ENCODE assay signal across 9 cellular contexts in genomic region chr22:16601437-16602223, GRCh38. TPM values are rescaled to one million over a fixed set of nuclear protein-coding genes. Genes with fewer than 3 reads are reported as not detected.
DNase-seq lines count a peak whose midpoint lies in the region; ATAC-seq and TF ChIP-seq lines count a peak whose summit lies in the region.
"Had no signal": no experiment of that assay in that cellular context is flagged by ENCODE, and none has a peak within 500 bp of the region (broad histone marks: within the 10 kb centered on the region; RNA-seq: fewer than 3 reads in every experiment).

No MANE protein-coding gene starts in this region.

- H3K9me3 ChIP-seq in ascending aorta (no peaks in the 10 kb centered on the region), thoracic aorta (no peaks in the 10 kb centered on the region)

- peak overlapping the region; percentile 90 to 94 for H3K27ac ChIP-seq in ascending aorta
- peak overlapping the region; percentile 67 to 68 for H3K27ac ChIP-seq in thoracic aorta

- peak; percentile 16 for DNase-seq in activated CD4-positive, alpha-beta T cell treated with anti-CD3 and anti-CD28 coated beads for 36 hours
- no peak for DNase-seq in activated CD4-positive, alpha-beta T cell treated with anti-CD3 and anti-CD28 coated beads, Interleukin-2, amount 10 ng/mL, durations not matched to agents 7 days and 5 days
- DNase-seq in ascending aorta (ENCODE audit: low spot score in 2 of 2) (no peak), left kidney (ENCODE audit: low read depth, low spot score) (peak; percentile 53), thoracic aorta (ENCODE audit: low spot score) (no peak), DMS153 treated with DMSO at 0.1 percent for 48 hours (lab: John Stamatoyannopoulos, UW; ENCODE audit: unreplicated experiment) (no peak), T-helper 9 cell (no peak)
- DNase-seq: NCI-H1436 treated with DMSO at 0.1 percent for 48 hours had no signal

- H3K9me3 Mint-ChIP-seq in activated CD4-positive, alpha-beta T cell treated with anti-CD3 and anti-CD28 coated beads for 36 hours (ENCODE audit: low read depth), result no peaks in the 10 kb centered on the region
- no peaks in the 10 kb centered on the region for H3K9me3 Mint-ChIP-seq in activated CD4-positive, alpha-beta T cell treated with anti-CD3 and anti-CD28 coated beads, Interleukin-2, amount 10 ng/mL, durations not matched to agents 7 days and 5 days

- H3K4me1 ChIP-seq in ascending aorta (no peaks in the 10 kb centered on the region), thoracic aorta (ENCODE audit: control insufficient read depth in 1 of 2, low read depth in 2 of 2) (no peaks in the 10 kb centered on the region)

- CTCF ChIA-PET in activated CD4-positive, alpha-beta T cell treated with anti-CD3 and anti-CD28 coated beads for 36 hours (lab: Charles Lee), result no interaction called here
- CTCF ChIA-PET in activated CD4-positive, alpha-beta T cell treated with anti-CD3 and anti-CD28 coated beads, Interleukin-2, amount 10 ng/mL, durations not matched to agents 7 days and 5 days (lab: Charles Lee), result no interaction called here

- peaks cover 1% of the 10 kb centered on the region for H3K36me3 Mint-ChIP-seq in activated CD4-positive, alpha-beta T cell treated with anti-CD3 and anti-CD28 coated beads for 36 hours (ENCODE audit: low read depth)
- no peaks in the 10 kb centered on the region for H3K36me3 Mint-ChIP-seq in activated CD4-positive, alpha-beta T cell treated with anti-CD3 and anti-CD28 coated beads, Interleukin-2, amount 10 ng/mL, durations not matched to agents 7 days and 5 days (ENCODE audit: low read depth)

- peak; percentile 16 for ATAC-seq in activated CD4-positive, alpha-beta T cell treated with anti-CD3 and anti-CD28 coated beads for 36 hours
- ATAC-seq in thoracic aorta (ENCODE audit: insufficient number of reproducible peaks, low FRiP score, low read depth), result no peak
- ATAC-seq in HG03025 (IDR thresholded peaks at IDR 0.05; ENCODE audit: low FRiP score, unreplicated experiment), result no peak

- peaks cover 25% of the 10 kb centered on the region for H3K27me3 Mint-ChIP-seq in activated CD4-positive, alpha-beta T cell treated with anti-CD3 and anti-CD28 coated beads for 36 hours
- H3K27me3 Mint-ChIP-seq in activated CD4-positive, alpha-beta T cell treated with anti-CD3 and anti-CD28 coated beads, Interleukin-2, amount 10 ng/mL, durations not matched to agents 7 days and 5 days, result peaks cover 37% of the 10 kb centered on the region

- TF ChIP-seq CTCF in ascending aorta (IDR thresholded peaks at IDR 0.05) (no peak), thoracic aorta (IDR thresholded peaks at IDR 0.05) (no peak)

- H3K4me3 ChIP-seq in ascending aorta (peak overlapping the region; percentile 60 to 78), thoracic aorta (peak overlapping the region; percentile 68)

- H3K4me1 Mint-ChIP-seq in activated CD4-positive, alpha-beta T cell treated with anti-CD3 and anti-CD28 coated beads for 36 hours, result peaks cover 10% of the 10 kb centered on the region
- H3K4me1 Mint-ChIP-seq in activated CD4-positive, alpha-beta T cell treated with anti-CD3 and anti-CD28 coated beads, Interleukin-2, amount 10 ng/mL, durations not matched to agents 7 days and 5 days, result peaks cover 5% of the 10 kb centered on the region

- intact Hi-C loops in activated CD4-positive, alpha-beta T cell treated with anti-CD3 and anti-CD28 coated beads for 36 hours (cut with DNase I, micrococcal nuclease), result no loop called here
- intact Hi-C loops in ascending aorta (cut with DNase I), result no loop called here

- no peak overlapping the region for H3K27ac Mint-ChIP-seq in activated CD4-positive, alpha-beta T cell treated with anti-CD3 and anti-CD28 coated beads for 36 hours
- no peak overlapping the region for H3K27ac Mint-ChIP-seq in activated CD4-positive, alpha-beta T cell treated with anti-CD3 and anti-CD28 coated beads, Interleukin-2, amount 10 ng/mL, durations not matched to agents 7 days and 5 days

- POLR2A ChIA-PET in activated CD4-positive, alpha-beta T cell treated with anti-CD3 and anti-CD28 coated beads for 36 hours (lab: Charles Lee), result no interaction called here
- POLR2A ChIA-PET in activated CD4-positive, alpha-beta T cell treated with anti-CD3 and anti-CD28 coated beads, Interleukin-2, amount 10 ng/mL, durations not matched to agents 7 days and 5 days (lab: Charles Lee), result no interaction called here

- H3K36me3 ChIP-seq in ascending aorta (no peaks in the 10 kb centered on the region), thoracic aorta (no peaks in the 10 kb centered on the region)

- H3K4me3 Mint-ChIP-seq in activated CD4-positive, alpha-beta T cell treated with anti-CD3 and anti-CD28 coated beads for 36 hours, result no peak overlapping the region
- H3K4me3 Mint-ChIP-seq in activated CD4-positive, alpha-beta T cell treated with anti-CD3 and anti-CD28 coated beads, Interleukin-2, amount 10 ng/mL, durations not matched to agents 7 days and 5 days, result no peak overlapping the region

- H3K27me3 ChIP-seq in ascending aorta (no peaks in the 10 kb centered on the region), thoracic aorta (replicated peaks; ENCODE audit: insufficient read depth) (no peaks in the 10 kb centered on the region)

RNA-seq across cellular contexts. Expression of gene CCT8L2, which starts 9.0 kb away (rescaled TPM):
- not detected for total RNA-seq in activated CD4-positive, alpha-beta T cell treated with anti-CD3 and anti-CD28 coated beads for 36 hours
- total RNA-seq in activated CD4-positive, alpha-beta T cell treated with anti-CD3 and anti-CD28 coated beads, Interleukin-2, amount 10 ng/mL, durations not matched to agents 7 days and 5 days, result not detected
- not detected for total RNA-seq in ascending aorta
- not detected for total RNA-seq in thoracic aorta

Comparison
In these comparisons a context has a peak if more than half of its experiments do, and no peak if none do; other contexts are left out.
1. DNase-seq: peak in activated CD4-positive, alpha-beta T cell treated with anti-CD3 and anti-CD28 coated beads for 36 hours (single experiment) and left kidney (single experiment); none in activated CD4-positive, alpha-beta T cell treated with anti-CD3 and anti-CD28 coated beads, Interleukin-2, amount 10 ng/mL, durations not matched to agents 7 days and 5 days (single experiment), ascending aorta (0 of 2), thoracic aorta (single experiment), DMS153 treated with DMSO at 0.1 percent for 48 hours (single experiment) and T-helper 9 cell (single experiment).